30 cellular contexts compared by ENCODE assay signal in genomic region chr12:64428956-64429355, GRCh38.
"Had no signal": no experiment of that assay in that cellular context is flagged by ENCODE, and none has a peak within 500 bp of the region (broad histone marks: within the 10 kb centered on the region; RNA-seq: fewer than 3 reads in every experiment).

No MANE protein-coding gene starts in this region.

- H3K27ac Mint-ChIP-seq: activated B cell treated with CpG ODN at 0.5 μM for 24 hours; activated CD8-positive, alpha-beta T cell treated with anti-CD3 and anti-CD28 coated beads for 36 hours; activated naive CD4-positive, alpha-beta T cell treated with anti-CD3 and anti-CD28 coated beads, Interleukin-2, amount 50 U/mL, for 24 hours; activated naive CD8-positive, alpha-beta T cell treated with anti-CD3 and anti-CD28 coated beads for 36 hours; activated naive CD8-positive, alpha-beta T cell treated with anti-CD3 and anti-CD28 coated beads, Interleukin-2, amount 50 U/mL, for 24 hours had no signal

- H3K27me3 Mint-ChIP-seq: activated B cell treated with CpG ODN at 0.5 μM for 24 hours; activated CD8-positive, alpha-beta T cell treated with anti-CD3 and anti-CD28 coated beads for 36 hours; activated naive CD4-positive, alpha-beta T cell treated with anti-CD3 and anti-CD28 coated beads, Interleukin-2, amount 50 U/mL, for 24 hours; activated naive CD8-positive, alpha-beta T cell treated with anti-CD3 and anti-CD28 coated beads for 36 hours; activated naive CD8-positive, alpha-beta T cell treated with anti-CD3 and anti-CD28 coated beads, Interleukin-2, amount 50 U/mL, for 24 hours; effector memory CD8-positive, alpha-beta T cell had no signal

- H3K9me3 Mint-ChIP-seq: activated B cell treated with CpG ODN at 0.5 μM for 24 hours; activated CD8-positive, alpha-beta T cell treated with anti-CD3 and anti-CD28 coated beads for 36 hours; activated naive CD4-positive, alpha-beta T cell treated with anti-CD3 and anti-CD28 coated beads, Interleukin-2, amount 50 U/mL, for 24 hours; activated naive CD8-positive, alpha-beta T cell treated with anti-CD3 and anti-CD28 coated beads for 36 hours; activated naive CD8-positive, alpha-beta T cell treated with anti-CD3 and anti-CD28 coated beads, Interleukin-2, amount 50 U/mL, for 24 hours; activated T-cell treated with anti-CD3 and anti-CD28 coated beads, Interleukin-2, amount 50 U/mL, for 72 hours; effector memory CD8-positive, alpha-beta T cell had no signal

- H3K4me3 Mint-ChIP-seq: activated B cell treated with CpG ODN at 0.5 μM for 24 hours; activated CD8-positive, alpha-beta T cell treated with anti-CD3 and anti-CD28 coated beads for 36 hours; activated naive CD4-positive, alpha-beta T cell treated with anti-CD3 and anti-CD28 coated beads, Interleukin-2, amount 50 U/mL, for 24 hours; activated naive CD8-positive, alpha-beta T cell treated with anti-CD3 and anti-CD28 coated beads for 36 hours; activated naive CD8-positive, alpha-beta T cell treated with anti-CD3 and anti-CD28 coated beads, Interleukin-2, amount 50 U/mL, for 24 hours; activated T-cell treated with anti-CD3 and anti-CD28 coated beads, Interleukin-2, amount 50 U/mL, for 72 hours; effector memory CD8-positive, alpha-beta T cell had no signal

- DNase-seq: activated B cell treated with CpG ODN at 0.5 μM for 24 hours; activated CD4-positive, alpha-beta T cell treated with anti-CD3 and anti-CD28 coated beads for 48 hours; activated CD4-positive, alpha-beta T cell treated with anti-CD3 and anti-CD28 coated beads, Interleukin-2, amount 50 U/mL, for 1 hour; activated CD4-positive, alpha-beta T cell treated with anti-CD3 and anti-CD28 coated beads, Interleukin-2, amount 50 U/mL, for 48 hours; activated CD8-positive, alpha-beta memory T cell treated with anti-CD3 and anti-CD28 coated beads for 24 hours; activated CD8-positive, alpha-beta T cell treated with anti-CD3 and anti-CD28 coated beads for 36 hours; activated gamma-delta T cell; activated naive CD4-positive, alpha-beta T cell; activated naive CD8-positive, alpha-beta T cell treated with anti-CD3 and anti-CD28 coated beads for 36 hours; activated naive CD8-positive, alpha-beta T cell treated with anti-CD3 and anti-CD28 coated beads, Interleukin-2, amount 50 U/mL, for 24 hours; activated T-cell treated with anti-CD3 and anti-CD28 coated beads, Interleukin-2, amount 50 U/mL, for 1 hour; activated T-cell treated with anti-CD3 and anti-CD28 coated beads, Interleukin-2, amount 50 U/mL, for 72 hours; adrenal gland; amygdala; aorta; body of pancreas; caudate nucleus; cortex of kidney; dermis blood vessel endothelial cell; effector CD4-positive, alpha-beta T cell; effector memory CD8-positive, alpha-beta T cell; erythroblast; foreskin keratinocyte; gastrocnemius medialis; glutamatergic neuron; heart left ventricle; T-helper 2 cell had no signal

- ATAC-seq: activated CD4-positive, CD25-positive, alpha-beta regulatory T cell treated with anti-CD3 and anti-CD28 coated beads, Interleukin-2, amount 50 U/mL, for 24 hours; activated CD8-positive, alpha-beta T cell treated with anti-CD3 and anti-CD28 coated beads for 36 hours; activated naive CD8-positive, alpha-beta T cell treated with anti-CD3 and anti-CD28 coated beads, Interleukin-2, amount 50 U/mL, for 24 hours; activated T-cell treated with anti-CD3 and anti-CD28 coated beads, Interleukin-2, amount 50 U/mL, for 72 hours; body of pancreas; effector memory CD8-positive, alpha-beta T cell; foreskin keratinocyte; gastrocnemius medialis; heart left ventricle had no signal

- H3K27ac ChIP-seq: adrenal gland, body of pancreas, esophagus muscularis mucosa, foreskin keratinocyte, gastrocnemius medialis, heart left ventricle had no signal

- H3K4me1 Mint-ChIP-seq: activated B cell treated with CpG ODN at 0.5 μM for 24 hours; activated naive CD4-positive, alpha-beta T cell treated with anti-CD3 and anti-CD28 coated beads, Interleukin-2, amount 50 U/mL, for 24 hours; activated naive CD8-positive, alpha-beta T cell treated with anti-CD3 and anti-CD28 coated beads, Interleukin-2, amount 50 U/mL, for 24 hours had no signal
